Comparison of ENCODE assay signal across 1 cellular context in the genomic region with DNA sequence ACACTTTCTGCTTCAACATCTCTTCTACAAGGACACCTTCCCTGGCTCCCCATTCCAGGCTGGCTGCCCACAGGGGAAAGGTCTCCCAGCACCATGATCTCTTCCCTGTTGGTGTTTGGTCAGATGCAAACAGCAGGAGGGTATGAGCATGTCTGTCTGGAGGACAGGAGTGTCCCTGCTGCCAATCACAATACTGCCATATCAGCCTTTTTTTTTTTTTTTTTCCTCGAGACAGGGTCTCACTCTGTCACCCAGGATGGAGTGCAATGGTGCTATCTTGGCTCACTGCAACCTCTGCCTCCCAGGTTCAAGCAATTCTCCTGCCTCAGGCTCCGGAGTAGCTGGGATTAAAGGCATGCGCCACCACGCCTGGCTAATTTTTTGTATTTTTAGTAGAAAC.
A peak's percentile ranks its signal among the peaks of the same experiment; 100 is the strongest.
TF ChIP-seq lines count a peak whose summit lies in the region.

No MANE protein-coding gene starts in this region.

TF ChIP-seq in A549, 52 proteins besides CTCF, POLR2A, EP300 and RAD21:
- peak; percentile 55 for TF ChIP-seq MAFK (IDR thresholded peaks at IDR 0.05; ENCODE audit: partially characterized antibody)
